In the genomic region with DNA sequence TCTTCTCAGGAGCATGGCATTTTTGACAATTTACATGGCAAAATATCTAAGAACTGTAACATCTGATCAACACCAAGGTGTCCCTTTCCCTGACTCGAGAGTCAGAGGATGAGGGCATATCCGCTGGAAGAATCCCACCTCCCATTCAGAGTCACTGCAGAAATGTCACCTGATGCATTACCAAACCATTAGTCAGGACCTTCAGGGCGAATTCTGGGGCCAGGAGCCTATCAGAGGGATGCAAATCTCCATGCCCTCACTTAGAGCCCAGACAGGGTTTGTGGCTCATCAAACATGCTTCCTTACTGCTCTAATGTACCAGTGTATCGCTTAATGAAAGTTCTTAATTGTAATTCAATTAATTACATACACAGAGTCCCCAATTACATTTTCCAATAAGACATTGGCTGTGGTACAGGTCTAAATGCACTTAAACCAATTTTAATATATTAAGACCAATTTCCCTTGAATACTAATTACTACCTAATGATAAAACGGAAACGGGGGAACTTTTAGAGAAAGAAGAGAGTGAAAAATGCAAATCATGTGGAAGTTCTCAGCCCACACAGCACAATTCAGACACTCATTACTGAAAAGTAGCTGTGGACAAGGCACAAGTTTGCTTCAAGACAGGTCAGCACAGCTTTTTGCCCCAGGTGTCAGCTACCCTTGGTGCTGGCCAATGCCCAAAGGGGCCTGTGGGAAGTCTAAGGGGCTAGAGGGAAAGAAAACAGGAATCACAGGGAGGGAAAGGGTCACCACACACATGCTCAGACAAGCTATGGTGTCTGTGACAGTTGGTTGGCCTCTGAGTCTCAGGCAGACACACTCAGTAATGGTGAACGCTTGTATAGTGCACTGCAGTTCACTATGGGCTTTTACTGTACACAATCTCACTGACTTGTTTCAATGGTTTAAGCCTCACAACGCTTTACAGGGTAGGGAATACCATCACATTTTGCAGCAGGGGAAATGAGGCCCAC, we compare ENCODE assay signal across 11 cellular contexts.
DNase-seq lines count a peak whose midpoint lies in the region; ATAC-seq, FAIRE-seq and TF ChIP-seq lines count a peak whose summit lies in the region.
"Had no signal": no experiment of that assay in that cellular context is flagged by ENCODE, and none has a peak within 500 bp of the region (broad histone marks: within the 10 kb centered on the region; RNA-seq: fewer than 3 reads in every experiment).

No MANE protein-coding gene starts in this region.

- H4K20me1 ChIP-seq in DOHH2 (ENCODE audit: control insufficient read depth, insufficient read depth, low read depth, low read length) = no peaks in the 10 kb centered on the region

- no peaks in the 10 kb centered on the region for H3K9me2 ChIP-seq in DOHH2 (replicated peaks; ENCODE audit: control insufficient read depth, low read length)

- no peaks in the 10 kb centered on the region for H3K9me3 ChIP-seq in DOHH2 (ENCODE audit: control insufficient read depth, insufficient read depth, low read length)
- no peaks in the 10 kb centered on the region for H3K9me3 ChIP-seq in lower lobe of right lung
- H3K9me3 ChIP-seq in prostate gland = no peaks in the 10 kb centered on the region

- in situ Hi-C loops in KBM-7 (cut with MboI; ENCODE audit: low pct_unique_long_range_greater_than_20kb, low sequenced_read_pairs) = no loop called here

- TF ChIP-seq POLR2A in prostate gland (IDR thresholded peaks at IDR 0.05) = no peak

- no peak for FAIRE-seq in HTR-8/SVneo (lab: Jason Lieb, UNC)

- H3K4me1 ChIP-seq in DOHH2 (ENCODE audit: control insufficient read depth, low read length) (peaks cover 18% of the 10 kb centered on the region), foreskin keratinocyte (peaks cover 22% of the 10 kb centered on the region), lower lobe of right lung (no peaks in the 10 kb centered on the region), prostate gland (replicated peaks) (no peaks in the 10 kb centered on the region)

- H3K27me3 ChIP-seq in DOHH2 (ENCODE audit: control insufficient read depth, low read length) = no peaks in the 10 kb centered on the region
- H3K27me3 ChIP-seq in foreskin keratinocyte = no peaks in the 10 kb centered on the region
- no peaks in the 10 kb centered on the region for H3K27me3 ChIP-seq in lower lobe of right lung (ENCODE audit: low read depth)
- no peaks in the 10 kb centered on the region for H3K27me3 ChIP-seq in prostate gland (replicated peaks; ENCODE audit: insufficient read depth)

- H3K27ac ChIP-seq in DOHH2 (ENCODE audit: low read depth, low read length) (no peak overlapping the region), foreskin keratinocyte (peak overlapping the region; percentile 60), lower lobe of right lung (no peak overlapping the region), prostate gland (no peak overlapping the region)

- DNase-seq in GM20000 (ENCODE audit: low spot score) (peak; percentile 37), HTR-8/SVneo (ENCODE audit: insufficient read length, low spot score) (peak; percentile 49), foreskin keratinocyte (peak; percentile 76 to 89), lower lobe of right lung (no peak), KBM-7 (no peak), prostate gland (ENCODE audit: low spot score) (no peak), left colon (no peak)
- DNase-seq: AML-193, NCI-H82, T-helper 1 cell had no signal

- H3K4me3 ChIP-seq in DOHH2 (ENCODE audit: low read length) (no peak overlapping the region), lower lobe of right lung (no peak overlapping the region), prostate gland (no peak overlapping the region)

- H3F3A ChIP-seq in DOHH2 (ENCODE audit: control insufficient read depth, insufficient read depth) = no peaks in the 10 kb centered on the region

- intact Hi-C loops in lower lobe of right lung (cut with DNase I) (no loop called here), prostate gland (cut with DNase I) (no loop called here), left colon (cut with DNase I, micrococcal nuclease) (no loop called here)

- ATAC-seq in foreskin keratinocyte = peak; percentile 81
- ATAC-seq in lower lobe of right lung = no peak
- ATAC-seq in left colon = no peak

- 81% methylated on average over 8 of the region's 8 CpGs for WGBS in prostate gland

- no peaks in the 10 kb centered on the region for H3K79me2 ChIP-seq in DOHH2 (ENCODE audit: control insufficient read depth, low read length)

- no peaks in the 10 kb centered on the region for H3K36me3 ChIP-seq in DOHH2 (ENCODE audit: control insufficient read depth, low read length)
- no peaks in the 10 kb centered on the region for H3K36me3 ChIP-seq in lower lobe of right lung
- no peaks in the 10 kb centered on the region for H3K36me3 ChIP-seq in prostate gland

- TF ChIP-seq CTCF in DOHH2 (IDR thresholded peaks at IDR 0.05; ENCODE audit: low read depth, low read length, poor library complexity, severe bottlenecking) (no peak), GM20000 (IDR thresholded peaks at IDR 0.05; ENCODE audit: extremely low read depth, missing control alignments) (no peak), foreskin keratinocyte (conservative IDR thresholded peaks at IDR 0.05) (no peak), lower lobe of right lung (IDR thresholded peaks at IDR 0.05) (no peak), prostate gland (IDR thresholded peaks at IDR 0.05) (no peak)

- peak overlapping the region; percentile 17; the same call in 1 of the 2 replicates for H3K4me2 ChIP-seq in DOHH2 (ENCODE audit: low read length)

Comparison
In these comparisons a context has a peak if more than half of its experiments do, and no peak if none do; other contexts are left out.
1. DNase-seq: peak in GM20000 (single experiment), HTR-8/SVneo (single experiment) and foreskin keratinocyte (2 of 2); none in lower lobe of right lung (single experiment), KBM-7 (single experiment), prostate gland (single experiment) and left colon (0 of 2).